Comparison of ENCODE assay signal across 1 cellular context in the genomic region with DNA sequence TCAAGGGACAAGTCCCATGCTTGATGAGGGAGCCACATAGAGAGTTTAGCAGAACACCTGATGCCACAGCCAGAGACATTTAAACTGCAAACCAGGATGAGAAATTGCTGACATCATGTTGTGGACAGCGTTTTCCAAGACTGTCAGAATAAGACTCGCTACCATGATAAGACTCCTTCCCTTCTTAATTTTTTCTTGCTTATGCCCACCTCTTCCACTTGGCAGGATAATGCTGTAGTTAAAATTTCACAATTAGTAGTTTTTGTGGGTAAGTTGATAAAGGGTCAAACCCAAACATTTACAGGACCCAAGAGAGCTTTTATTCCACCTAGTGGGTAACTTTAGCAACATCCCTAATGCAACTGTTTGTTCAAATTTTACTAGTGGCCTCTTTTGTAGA.
TF ChIP-seq lines count a peak whose summit lies in the region.

No MANE protein-coding gene starts in this region.

TF ChIP-seq in A549, 52 proteins besides CTCF, POLR2A, EP300 and RAD21 (continued from another document):
- TF ChIP-seq BHLHE40 (IDR thresholded peaks at IDR 0.05; ENCODE audit: low read depth, low read length) (no peak), SMC3 (IDR thresholded peaks at IDR 0.05) (peak; percentile 85), KDM5A (IDR thresholded peaks at IDR 0.05) (no peak), EHMT2 (IDR thresholded peaks at IDR 0.05; ENCODE audit: low read depth) (no peak), CEBPB (IDR thresholded peaks at IDR 0.05) (peak in 1 of 2 experiments; percentile 6; a peak in 1 of 4 replicates), ZFP36 (IDR thresholded peaks at IDR 0.05; ENCODE audit: borderline replicate concordance, partially characterized antibody) (no peak), MAFK (IDR thresholded peaks at IDR 0.05; ENCODE audit: partially characterized antibody) (peak; percentile 94), FOXS1 (CRISPR knock-in tag; IDR thresholded peaks at IDR 0.05) (no peak)
- TF ChIP-seq, protein P1, sequence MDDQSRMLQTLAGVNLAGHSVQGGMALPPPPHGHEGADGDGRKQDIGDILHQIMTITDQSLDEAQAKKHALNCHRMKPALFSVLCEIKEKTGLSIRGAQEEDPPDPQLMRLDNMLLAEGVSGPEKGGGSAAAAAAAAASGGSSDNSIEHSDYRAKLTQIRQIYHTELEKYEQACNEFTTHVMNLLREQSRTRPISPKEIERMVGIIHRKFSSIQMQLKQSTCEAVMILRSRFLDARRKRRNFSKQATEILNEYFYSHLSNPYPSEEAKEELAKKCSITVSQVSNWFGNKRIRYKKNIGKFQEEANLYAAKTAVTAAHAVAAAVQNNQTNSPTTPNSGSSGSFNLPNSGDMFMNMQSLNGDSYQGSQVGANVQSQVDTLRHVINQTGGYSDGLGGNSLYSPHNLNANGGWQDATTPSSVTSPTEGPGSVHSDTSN (IDR thresholded peaks at IDR 0.05), result no peak
